Comparison of ENCODE assay signal across 22 cellular contexts in the genomic region with DNA sequence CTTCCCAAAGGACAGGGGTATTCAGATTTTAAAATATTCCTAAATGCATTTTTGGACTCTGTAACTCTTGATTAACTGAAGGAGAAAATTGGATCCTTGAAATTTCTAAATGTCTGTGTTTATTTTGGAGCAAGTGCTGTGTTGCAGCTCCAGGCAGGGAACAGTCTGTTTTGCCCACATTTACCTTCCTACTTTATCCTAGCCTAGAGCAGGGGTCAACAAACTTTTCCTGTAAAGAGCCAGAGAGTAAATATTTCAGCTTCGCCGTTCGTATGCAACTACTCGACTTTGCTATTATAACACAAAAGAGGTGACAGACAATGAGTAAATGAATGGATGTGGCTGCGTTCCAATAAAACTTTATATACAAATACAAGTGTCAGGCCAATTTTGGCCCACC.
"Had no signal": no experiment of that assay in that cellular context is flagged by ENCODE, and none has a peak within 500 bp of the region (broad histone marks: within the 10 kb centered on the region; RNA-seq: fewer than 3 reads in every experiment).

No MANE protein-coding gene starts in this region.

- H3K36me3 ChIP-seq: SJSA1 had no signal

- H3K9me3 ChIP-seq: SJSA1 had no signal

- H3K4me1 ChIP-seq: SJSA1 had no signal

- H3K27ac ChIP-seq: KMS-11, SJSA1, SK-N-MC had no signal

- H3K4me3 ChIP-seq: K562, SJSA1, SK-N-MC had no signal

- H3K36me3 Mint-ChIP-seq: IgD-negative memory B cell had no signal

- ATAC-seq: K562 had no signal

- H3K4me1 Mint-ChIP-seq: IgD-negative memory B cell had no signal

- DNase-seq: Kasumi-1, MV-4-11, NCI-H1048, NCI-H1105 treated with DMSO at 0.1 percent for 48 hours, NCI-H1436, NCI-H187, NCI-H2029, NCI-H2081 treated with DMSO at 0.1 percent for 48 hours, NCI-H2227 treated with DMSO at 0.1 percent for 48 hours, NCI-H510A, NCI-H524 treated with DMSO at 0.1 percent for 48 hours, NCI-H69, NCI-H82, Right ventricle myocardium superior, RPMI8226, SIG-M5, T-helper 2 cell had no signal

- H3K27me3 ChIP-seq: SJSA1 had no signal

- H3K4me2 ChIP-seq: KMS-11 had no signal

- H3K4me3 Mint-ChIP-seq: IgD-negative memory B cell had no signal

- H3K27ac Mint-ChIP-seq: IgD-negative memory B cell had no signal

- H3K27me3 Mint-ChIP-seq: IgD-negative memory B cell had no signal
